In the genomic region with DNA sequence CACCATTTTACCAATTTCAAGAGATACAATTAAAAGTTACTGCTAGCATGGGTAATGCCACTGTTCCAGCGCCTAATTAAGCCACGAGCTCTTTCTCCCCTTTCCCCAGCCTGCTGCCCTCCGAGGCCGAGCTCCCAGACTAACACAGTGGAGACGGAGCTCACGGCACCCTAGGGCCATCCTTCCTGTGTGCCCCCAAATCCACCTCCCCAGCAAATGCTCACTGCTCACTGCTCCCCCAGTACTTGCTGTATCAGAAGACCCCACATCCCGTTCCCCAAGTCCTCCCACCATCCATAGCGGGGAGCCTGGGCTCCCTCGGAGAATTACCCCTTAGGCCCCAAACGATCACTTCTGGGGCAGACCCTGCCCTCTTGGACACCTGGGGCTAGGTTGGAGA, we compare ENCODE assay signal across 30 cellular contexts. TPM values are rescaled to one million over a fixed set of nuclear protein-coding genes. Genes with fewer than 3 reads are reported as not detected.
"Had no signal": no experiment of that assay in that cellular context is flagged by ENCODE, and none has a peak within 500 bp of the region (broad histone marks: within the 10 kb centered on the region; RNA-seq: fewer than 3 reads in every experiment).

No MANE protein-coding gene starts in this region.

- H3K9me3 Mint-ChIP-seq: activated CD4-positive, alpha-beta T cell treated with anti-CD3 and anti-CD28 coated beads, Interleukin-2, amount 10 ng/mL, durations not matched to agents 24 days and 14 days; activated CD8-positive, alpha-beta T cell treated with anti-CD3 and anti-CD28 coated beads for 36 hours; activated T-cell treated with anti-CD3 and anti-CD28 coated beads, Interleukin-2, amount 50 U/mL, for 4 hours; activated T-helper 17 cell treated with anti-CD3 and anti-CD28 coated beads, Interleukin-2, amount 50 U/mL, for 72 hours; effector memory CD8-positive, alpha-beta T cell had no signal

- H3K27ac Mint-ChIP-seq: activated CD4-positive, alpha-beta T cell treated with anti-CD3 and anti-CD28 coated beads for 36 hours; activated CD4-positive, alpha-beta T cell treated with anti-CD3 and anti-CD28 coated beads, Interleukin-2, amount 10 ng/mL, durations not matched to agents 24 days and 14 days; activated CD8-positive, alpha-beta T cell treated with anti-CD3 and anti-CD28 coated beads for 36 hours; activated naive CD8-positive, alpha-beta T cell; activated T-helper 17 cell treated with anti-CD3 and anti-CD28 coated beads, Interleukin-2, amount 50 U/mL, for 72 hours; effector memory CD8-positive, alpha-beta T cell had no signal

- H3K27me3 Mint-ChIP-seq: activated CD8-positive, alpha-beta T cell treated with anti-CD3 and anti-CD28 coated beads for 36 hours had no signal

- ATAC-seq: activated CD4-positive, alpha-beta T cell treated with anti-CD3 and anti-CD28 coated beads for 36 hours; activated CD8-positive, alpha-beta T cell treated with anti-CD3 and anti-CD28 coated beads for 36 hours; activated T-cell treated with anti-CD3 and anti-CD28 coated beads, Interleukin-2, amount 50 U/mL, for 4 hours; activated T-helper 17 cell treated with anti-CD3 and anti-CD28 coated beads, Interleukin-2, amount 50 U/mL, for 72 hours; effector memory CD8-positive, alpha-beta T cell; gastroesophageal sphincter had no signal

- H3K36me3 Mint-ChIP-seq: activated naive CD8-positive, alpha-beta T cell had no signal

- H3K4me3 Mint-ChIP-seq: activated CD4-positive, alpha-beta T cell treated with anti-CD3 and anti-CD28 coated beads for 36 hours; activated CD4-positive, alpha-beta T cell treated with anti-CD3 and anti-CD28 coated beads, Interleukin-2, amount 10 ng/mL, durations not matched to agents 24 days and 14 days; activated CD8-positive, alpha-beta T cell treated with anti-CD3 and anti-CD28 coated beads for 36 hours; activated naive CD8-positive, alpha-beta T cell; activated T-cell treated with anti-CD3 and anti-CD28 coated beads, Interleukin-2, amount 50 U/mL, for 4 hours; activated T-helper 17 cell treated with anti-CD3 and anti-CD28 coated beads, Interleukin-2, amount 50 U/mL, for 72 hours; effector memory CD8-positive, alpha-beta T cell had no signal

- H3K9me3 ChIP-seq: esophagus squamous epithelium, gastroesophageal sphincter had no signal

- DNase-seq: activated CD4-positive, alpha-beta T cell treated with anti-CD3 and anti-CD28 coated beads for 36 hours; activated CD4-positive, alpha-beta T cell treated with anti-CD3 and anti-CD28 coated beads, Interleukin-2, amount 10 ng/mL, durations not matched to agents 24 days and 14 days; activated CD4-positive, alpha-beta T cell treated with anti-CD3 and anti-CD28 coated beads, Interleukin-2, amount 50 U/mL, for 4 hours; activated CD4-positive, CD25-positive, alpha-beta regulatory T cell; activated CD4-positive, CD25-positive, alpha-beta regulatory T cell treated with anti-CD3 and anti-CD28 coated beads, Interleukin-2, amount 50 U/mL, for 72 hours; activated CD8-positive, alpha-beta memory T cell treated with anti-CD3 and anti-CD28 coated beads for 24 hours; activated CD8-positive, alpha-beta T cell treated with anti-CD3 and anti-CD28 coated beads for 36 hours; activated effector memory CD4-positive, alpha-beta T cell treated with Interleukin-2 at 50 U/mL for 16 hours; activated gamma-delta T cell treated with Interleukin-2 at 50 U/mL for 16 hours; activated naive CD4-positive, alpha-beta T cell treated with anti-CD3 and anti-CD28 coated beads, Interleukin-2, amount 50 U/mL, for 16 hours; activated naive CD4-positive, alpha-beta T cell treated with Interleukin-2 at 50 U/mL for 16 hours; activated T-cell treated with anti-CD3 and anti-CD28 coated beads, Interleukin-2, amount 50 U/mL, for 4 hours; amniotic stem cell; anterior cingulate cortex; caudate nucleus; cortex of kidney; dermis blood vessel endothelial cell; effector CD4-positive, alpha-beta T cell; effector memory CD8-positive, alpha-beta T cell; esophagus squamous epithelium; foreskin melanocyte; head of caudate nucleus; T-helper 1 cell; T-helper 2 cell had no signal

- H3K4me1 Mint-ChIP-seq: activated T-helper 17 cell treated with anti-CD3 and anti-CD28 coated beads, Interleukin-2, amount 50 U/mL, for 72 hours had no signal

RNA-seq across cellular contexts. Expression of a gene that starts 42.7 kb away (rescaled TPM):
- total RNA-seq: activated CD4-positive, alpha-beta T cell treated with anti-CD3 and anti-CD28 coated beads, Interleukin-2, amount 10 ng/mL, durations not matched to agents 24 days and 14 days; activated CD8-positive, alpha-beta T cell treated with anti-CD3 and anti-CD28 coated beads for 36 hours; activated T-helper 17 cell treated with anti-CD3 and anti-CD28 coated beads, Interleukin-2, amount 50 U/mL, for 72 hours; endothelial cell of umbilical vein; fibroblast of lung; fibroblast of villous mesenchyme had no signal
- polyA plus RNA-seq: endothelial cell of umbilical vein, fibroblast of lung had no signal
